Comparison of ENCODE assay signal across 27 cellular contexts in genomic region chr3:186198442-186198841, GRCh38.
"Had no signal": no experiment of that assay in that cellular context is flagged by ENCODE, and none has a peak within 500 bp of the region (broad histone marks: within the 10 kb centered on the region; RNA-seq: fewer than 3 reads in every experiment).

No MANE protein-coding gene starts in this region.

- H3K36me3 ChIP-seq: suprapubic skin, thoracic aorta, thyroid gland, tibial nerve, transverse colon, upper lobe of left lung, upper lobe of right lung, uterus, vagina had no signal

- H3K27ac ChIP-seq: stomach, suprapubic skin, testis, thoracic aorta, thyroid gland, tibial artery, tibial nerve, transverse colon, upper lobe of left lung, upper lobe of right lung, uterus, vagina had no signal

- H3K4me3 ChIP-seq: stomach, suprapubic skin, testis, thoracic aorta, thyroid gland, tibial artery, tibial nerve, transverse colon, upper lobe of left lung, upper lobe of right lung, uterus, vagina had no signal

- H3K27me3 ChIP-seq: testis, thyroid gland, tibial artery, vagina had no signal

- DNase-seq: stimulated activated CD4-positive, alpha-beta T cell treated with anti-CD3 and anti-CD28 coated beads, Interleukin-2, amount 100 ng/mL, for 48 hours; stimulated activated CD4-positive, alpha-beta T cell treated with anti-CD3 and anti-CD28 coated beads, Interleukin-4, amount 100 ng/mL, for 1 hour; stimulated activated CD4-positive, alpha-beta T cell treated with anti-CD3 and anti-CD28 coated beads, Interleukin-4, amount 100 ng/mL, for 24 hours; stimulated activated CD4-positive, alpha-beta T cell treated with anti-CD3 and anti-CD28 coated beads, Interleukin-4, amount 100 ng/mL, for 4 hours; stimulated activated CD8-positive, alpha-beta memory T cell treated with anti-CD3 and anti-CD28 coated beads, Interleukin-4, amount 100 ng/mL, for 48 hours; stimulated activated naive B cell treated with anti-CD40 and anti-IgM and Interleukin-4, amounts not matched to agents 10 μg/mL and 1 μg/mL and 100 μg/mL, for 72 hours; stimulated activated naive CD4-positive, alpha-beta T cell; stimulated activated naive CD4-positive, alpha-beta T cell treated with Interleukin-2 at 50 U/mL for 16 hours; stimulated activated naive CD8-positive, alpha-beta T cell treated with anti-CD3 and anti-CD28 coated beads, Interleukin-15, amount 100 ng/mL, for 72 hours; stimulated activated naive CD8-positive, alpha-beta T cell treated with anti-CD3 and anti-CD28 coated beads, Interleukin-15, Interleukin-2, amounts not matched to agents 100 U/mL and 50 U/mL, for 24 hours; stomach; substantia nigra; testis; thyroid gland; tibial artery; transverse colon; trophoblast cell; upper lobe of left lung; upper lobe of right lung; uterus had no signal

- FAIRE-seq: urothelium cell line had no signal

- H3K4me1 ChIP-seq: upper lobe of right lung had no signal

- ATAC-seq: stimulated activated effector memory CD8-positive, alpha-beta T cell treated with anti-CD3 and anti-CD28 coated beads, Interleukin-12 subunit alpha, Interleukin-12 subunit beta, amount 100 ng/mL, for 72 hours; stimulated activated memory B cell treated with anti-CD40 and anti-IgM and Interleukin-4, amounts not matched to agents 10 μg/mL and 1 μg/mL and 100 μg/mL, for 72 hours; stimulated activated naive B cell treated with anti-CD40 and anti-IgM and Interleukin-4, amounts not matched to agents 10 μg/mL and 1 μg/mL and 100 μg/mL, for 72 hours; stimulated activated naive CD8-positive, alpha-beta T cell treated with anti-CD3 and anti-CD28 coated beads, Interleukin-15, amount 100 ng/mL, for 72 hours; stimulated activated naive CD8-positive, alpha-beta T cell treated with anti-CD3 and anti-CD28 coated beads, Interleukin-15, Interleukin-2, amounts not matched to agents 100 U/mL and 50 U/mL, for 24 hours; upper lobe of right lung had no signal

- H3K9me3 ChIP-seq: stomach, suprapubic skin, testis, thoracic aorta, thyroid gland, tibial artery, tibial nerve, transverse colon, upper lobe of left lung, upper lobe of right lung, uterus, vagina had no signal
